In the genomic region with DNA sequence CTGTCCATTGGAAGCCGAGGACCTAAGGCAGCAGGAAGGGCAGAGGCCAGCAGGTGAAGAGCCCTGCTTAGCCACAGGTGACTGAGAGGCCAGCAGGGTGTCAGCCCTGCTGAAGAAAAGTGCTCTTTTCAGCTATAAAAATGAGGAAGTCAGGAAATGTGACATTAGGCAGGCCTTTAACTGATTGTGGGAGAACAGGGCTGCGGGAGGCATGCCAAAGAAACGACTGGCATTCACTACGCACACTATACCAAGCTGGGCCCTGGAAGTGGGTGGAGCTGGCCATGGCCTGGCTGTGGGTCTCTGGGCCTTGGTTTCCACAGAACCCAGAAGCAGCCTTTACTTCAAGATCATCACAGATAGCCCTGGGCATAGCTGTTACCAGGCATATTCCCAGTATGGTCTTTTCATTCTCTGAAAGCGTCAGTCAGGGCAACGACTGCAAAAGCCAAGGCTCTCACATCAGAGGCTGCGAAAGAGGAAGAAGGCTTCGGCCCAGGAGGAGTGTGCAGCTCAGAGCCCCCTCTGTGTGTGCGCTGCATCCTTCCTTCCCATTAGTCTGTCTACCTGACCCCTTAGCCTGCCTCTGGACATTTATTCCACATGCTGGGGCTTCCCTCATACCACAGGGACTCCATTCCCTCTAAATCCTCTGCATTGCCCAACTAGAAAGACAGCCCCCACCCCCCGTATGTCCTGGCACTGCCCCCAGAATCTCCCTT, we compare ENCODE assay signal across 1 cellular context.
TF ChIP-seq lines count a peak whose summit lies in the region.

No MANE protein-coding gene starts in this region.

TF ChIP-seq in IMR-90, 13 proteins besides CTCF, POLR2A, EP300 and RAD21 (continued from another document):
- TF ChIP-seq, protein P1, sequence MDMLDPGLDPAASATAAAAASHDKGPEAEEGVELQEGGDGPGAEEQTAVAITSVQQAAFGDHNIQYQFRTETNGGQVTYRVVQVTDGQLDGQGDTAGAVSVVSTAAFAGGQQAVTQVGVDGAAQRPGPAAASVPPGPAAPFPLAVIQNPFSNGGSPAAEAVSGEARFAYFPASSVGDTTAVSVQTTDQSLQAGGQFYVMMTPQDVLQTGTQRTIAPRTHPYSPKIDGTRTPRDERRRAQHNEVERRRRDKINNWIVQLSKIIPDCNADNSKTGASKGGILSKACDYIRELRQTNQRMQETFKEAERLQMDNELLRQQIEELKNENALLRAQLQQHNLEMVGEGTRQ (IDR thresholded peaks at IDR 0.05; ENCODE audit: low read depth, low read length) = no peak
- TF ChIP-seq BHLHE40 (IDR thresholded peaks at IDR 0.05; ENCODE audit: low read depth, low read length) = no peak
- TF ChIP-seq NFE2L2 (IDR thresholded peaks at IDR 0.05; ENCODE audit: low read depth, low read length) = no peak
